Comparison of ENCODE assay signal across 7 cellular contexts in genomic region chr1:110619412-110620249, GRCh38. TPM values are rescaled to one million over a fixed set of nuclear protein-coding genes. Genes with fewer than 3 reads are reported as not detected.
DNase-seq lines count a peak whose midpoint lies in the region; ATAC-seq and TF ChIP-seq lines count a peak whose summit lies in the region.

No MANE protein-coding gene starts in this region.

- H3K27ac ChIP-seq in right atrium auricular region, result no peak overlapping the region

- H3K9me3 ChIP-seq in right atrium auricular region, result peaks cover 0 to 5% of the 10 kb centered on the region in 2 donors

- peak; percentile 96 for TF ChIP-seq CTCF in GM13977 (IDR thresholded peaks at IDR 0.05; ENCODE audit: extremely low read depth, insufficient read depth, missing control alignments)
- peak; percentile 89 to 97 for TF ChIP-seq CTCF in right atrium auricular region (IDR thresholded peaks at IDR 0.05)
- peak; percentile 94 for TF ChIP-seq CTCF in retinal pigment epithelial cell (conservative IDR thresholded peaks at IDR 0.05; ENCODE audit: low read depth, low read length)

- peak overlapping the region; percentile 93 for H3K27ac Mint-ChIP-seq in T-helper 1 cell treated with Interleukin-12 subunit alpha and Interleukin-12 subunit beta and Interleukin-4 antibody, amounts not matched to agents 30 μg/mL and 1 μg/mL, for 36 hours

- peak; percentile 64 for ATAC-seq in HG02840 (IDR thresholded peaks at IDR 0.05; ENCODE audit: low FRiP score, unreplicated experiment)

- no peaks in the 10 kb centered on the region for H3K36me3 ChIP-seq in right atrium auricular region

- in situ Hi-C loops in GM13977 (cut with MboI; ENCODE audit: low pct_unique_long_range_greater_than_20kb, low sequenced_read_pairs, unreplicated experiment), result loop anchor here (10.0 to 25.0 kb wide), 2 partner anchors 85 to 368 kb away; no protein-coding TSS in a partner anchor

- peaks cover 0 to 18% of the 10 kb centered on the region in 2 donors for H3K4me1 ChIP-seq in right atrium auricular region

- H3K27me3 ChIP-seq in right atrium auricular region, result no peaks in the 10 kb centered on the region

- H3K4me3 ChIP-seq in right atrium auricular region (peak overlapping the region in 1 of 2 donors; percentile 19), retinal pigment epithelial cell (ENCODE audit: low read length) (no peak overlapping the region)

- peaks cover 57% of the 10 kb centered on the region for H3K4me1 Mint-ChIP-seq in T-helper 1 cell treated with Interleukin-12 subunit alpha and Interleukin-12 subunit beta and Interleukin-4 antibody, amounts not matched to agents 30 μg/mL and 1 μg/mL, for 36 hours (ENCODE audit: low read depth)

- H3K36me3 Mint-ChIP-seq in T-helper 1 cell treated with Interleukin-12 subunit alpha and Interleukin-12 subunit beta and Interleukin-4 antibody, amounts not matched to agents 30 μg/mL and 1 μg/mL, for 36 hours (ENCODE audit: low read depth), result peaks cover 54% of the 10 kb centered on the region

- DNase-seq in GM13977 (ENCODE audit: low spot score) (peak; percentile 85), NCI-H1417 (lab: John Stamatoyannopoulos, UW) (peak; percentile 80 to 90 (median 83)), amygdala (lab: John Stamatoyannopoulos, UW) (peak in 49 of 56 donors; percentile 22 to 87 (median 62)), right atrium auricular region (ENCODE audit: low spot score) (peak; percentile 82), retinal pigment epithelial cell (ENCODE audit: low read depth) (no peak)

- peak overlapping the region; percentile 87 for H3K4me3 Mint-ChIP-seq in T-helper 1 cell treated with Interleukin-12 subunit alpha and Interleukin-12 subunit beta and Interleukin-4 antibody, amounts not matched to agents 30 μg/mL and 1 μg/mL, for 36 hours

- no peaks in the 10 kb centered on the region for H3K27me3 Mint-ChIP-seq in T-helper 1 cell treated with Interleukin-12 subunit alpha and Interleukin-12 subunit beta and Interleukin-4 antibody, amounts not matched to agents 30 μg/mL and 1 μg/mL, for 36 hours (ENCODE audit: low read depth)

- peaks cover 5% of the 10 kb centered on the region for H3K9me3 Mint-ChIP-seq in T-helper 1 cell treated with Interleukin-12 subunit alpha and Interleukin-12 subunit beta and Interleukin-4 antibody, amounts not matched to agents 30 μg/mL and 1 μg/mL, for 36 hours

RNA-seq across cellular contexts. Expression of gene KCNA2, which starts 13.5 kb away (rescaled TPM):
- under 1 TPM; 0.28 to 0.78 TPM for total RNA-seq in right atrium auricular region

RNA-seq across cellular contexts. Expression of gene KCNA3, which starts 55.1 kb away (rescaled TPM):
- 1 to 10 TPM; 1.5 to 1.9 TPM for total RNA-seq in right atrium auricular region
